ENCODE assay signal across 8 cellular contexts in genomic region chr4:184474261-184475095, GRCh38.
A peak's percentile ranks its signal among the peaks of the same experiment; 100 is the strongest.
DNase-seq lines count a peak whose midpoint lies in the region; ATAC-seq and TF ChIP-seq lines count a peak whose summit lies in the region.

TSS of gene IRF2 (minus strand) at chr4:184474550. CDS start at chr4:184429064, 45,486 bp downstream.

- ATAC-seq in HG02588 (IDR thresholded peaks at IDR 0.05; ENCODE audit: unreplicated experiment): peak; percentile 54
- ATAC-seq in SK-N-SH treated with all-trans-retinoic acid at 6 μM for 48 hours: peak; percentile 82

- peaks cover 14% of the 10 kb centered on the region for H3K36me3 Mint-ChIP-seq in activated naive CD4-positive, alpha-beta T cell treated with anti-CD3 and anti-CD28 coated beads, Interleukin-2, amount 50 U/mL, for 24 hours

- no peak for TF ChIP-seq CTCF in GM06990 (IDR thresholded peaks at IDR 0.05; ENCODE audit: insufficient read depth, low read length, poor library complexity, severe bottlenecking)

- H3K27me3 Mint-ChIP-seq in activated naive CD4-positive, alpha-beta T cell treated with anti-CD3 and anti-CD28 coated beads, Interleukin-2, amount 50 U/mL, for 24 hours: no peaks in the 10 kb centered on the region

- H3K27ac Mint-ChIP-seq in activated naive CD4-positive, alpha-beta T cell treated with anti-CD3 and anti-CD28 coated beads, Interleukin-2, amount 50 U/mL, for 24 hours: peak within 1 kb of the TSS; percentile 100

- peak; percentile 100 for DNase-seq in GM06990 (ENCODE audit: extremely low read depth, insufficient read length)
- peak; percentile 92 for DNase-seq in NCI-H1048 (lab: John Stamatoyannopoulos, UW)
- peak; percentile 98 for DNase-seq in globus pallidus (ENCODE audit: low spot score)
- DNase-seq in nucleus accumbens (lab: John Stamatoyannopoulos, UW): peak; percentile 56 to 97 (median 91)
- DNase-seq in superior temporal gyrus (ENCODE audit: extremely low spot score): peak; percentile 92

- no peaks in the 10 kb centered on the region for H3K27me3 ChIP-seq in GM06990 (replicated peaks; ENCODE audit: control insufficient read depth, insufficient read depth, low read length)

- H3K4me3 Mint-ChIP-seq in activated naive CD4-positive, alpha-beta T cell treated with anti-CD3 and anti-CD28 coated beads, Interleukin-2, amount 50 U/mL, for 24 hours: peak within 1 kb of the TSS; percentile 99

- no peaks in the 10 kb centered on the region for H3K36me3 ChIP-seq in GM06990 (ENCODE audit: control insufficient read depth, insufficient read depth, low read length)

- no peaks in the 10 kb centered on the region for H3K9me3 Mint-ChIP-seq in activated naive CD4-positive, alpha-beta T cell treated with anti-CD3 and anti-CD28 coated beads, Interleukin-2, amount 50 U/mL, for 24 hours

- peak within 1 kb of the TSS; percentile 84 for H3K4me3 ChIP-seq in GM06990 (replicated peaks; ENCODE audit: low read depth, low read length)

- peaks cover 65% of the 10 kb centered on the region for H3K4me1 Mint-ChIP-seq in activated naive CD4-positive, alpha-beta T cell treated with anti-CD3 and anti-CD28 coated beads, Interleukin-2, amount 50 U/mL, for 24 hours

TF ChIP-seq in SK-N-SH treated with all-trans-retinoic acid at 6 μM for 48 hours, 23 proteins besides CTCF, POLR2A, EP300 and RAD21:
- TF ChIP-seq ZFP3 (CRISPR knock-in tag; IDR thresholded peaks at IDR 0.05): peak; percentile 92
- no peak for TF ChIP-seq ZNF565 (CRISPR knock-in tag; conservative IDR thresholded peaks at IDR 0.05; ENCODE audit: low read depth)
- no peak for TF ChIP-seq PPARA (CRISPR knock-in tag; IDR thresholded peaks at IDR 0.05; ENCODE audit: borderline replicate concordance)
- TF ChIP-seq CSDC2 (CRISPR knock-in tag; IDR thresholded peaks at IDR 0.05): no peak
- TF ChIP-seq RARB (CRISPR knock-in tag; IDR thresholded peaks at IDR 0.05): no peak
- TF ChIP-seq ZC3H10 (CRISPR knock-in tag; IDR thresholded peaks at IDR 0.05): no peak
- no peak for TF ChIP-seq CSRNP3 (CRISPR knock-in tag; IDR thresholded peaks at IDR 0.05)
- no peak for TF ChIP-seq BACH2 (CRISPR knock-in tag; IDR thresholded peaks at IDR 0.05; ENCODE audit: borderline replicate concordance)
- TF ChIP-seq POU6F1 (CRISPR knock-in tag; IDR thresholded peaks at IDR 0.05; ENCODE audit: borderline replicate concordance, low read depth): 0 out of 2 replicates have a peak, but pooled peaks have one; percentile 64
- TF ChIP-seq OSR1 (CRISPR knock-in tag; IDR thresholded peaks at IDR 0.05): no peak

Comparison
In these comparisons a context has a peak if more than half of its experiments do, and no peak if none do; other contexts are left out.
1. Peak in every context shown above with its lines: DNase-seq, ATAC-seq and H3K4me3 ChIP-seq.